8 cellular contexts compared by ENCODE assay signal in genomic region chr20:35618032-35618371, GRCh38. TPM values are rescaled to one million over a fixed set of nuclear protein-coding genes. Genes with fewer than 3 reads are reported as not detected.
DNase-seq lines count a peak whose midpoint lies in the region; ATAC-seq and TF ChIP-seq lines count a peak whose summit lies in the region.

No MANE protein-coding gene starts in this region.

- H3K4me3 ChIP-seq in CD4-positive, CD25-positive, alpha-beta regulatory T cell (ENCODE audit: low read depth, low read length) = peak overlapping the region; percentile 41
- H3K4me3 ChIP-seq in OCI-LY1 (ENCODE audit: low read depth, low read length, poor library complexity, severe bottlenecking) = peak overlapping the region; percentile 82
- H3K4me3 ChIP-seq in duodenal mucosa (ENCODE audit: low read depth in 1 of 2, low read length in 2 of 2) = peak overlapping the region; percentile 65 to 77
- H3K4me3 ChIP-seq in osteoblast (ENCODE audit: insufficient read depth, low read length) = peak overlapping the region; percentile 72

- no peaks in the 10 kb centered on the region for H3K27me3 Mint-ChIP-seq in CD4-positive, CD25-positive, alpha-beta regulatory T cell

- H3K9ac ChIP-seq in OCI-LY1 (ENCODE audit: low read length) (peak overlapping the region; percentile 82), duodenal mucosa (ENCODE audit: low read depth in 1 of 2, low read length in 2 of 2) (peak overlapping the region; percentile 39 to 79)

- H3K9me3 Mint-ChIP-seq in CD4-positive, CD25-positive, alpha-beta regulatory T cell = no peaks in the 10 kb centered on the region

- H4K20me1 ChIP-seq in OCI-LY1 (ENCODE audit: insufficient read depth, low read length) (no peaks in the 10 kb centered on the region), osteoblast (ENCODE audit: insufficient read depth, low read length) (no peaks in the 10 kb centered on the region)

- H3K9me2 ChIP-seq in OCI-LY1 (ENCODE audit: low read depth, low read length) = no peaks in the 10 kb centered on the region

- ATAC-seq in CD4-positive, CD25-positive, alpha-beta regulatory T cell (ENCODE audit: low read depth in 2 of 2) = no peak
- no peak for ATAC-seq in GM18909 (IDR thresholded peaks at IDR 0.05; ENCODE audit: poor library complexity, unreplicated experiment)

- H3K27me3 ChIP-seq in CD4-positive, CD25-positive, alpha-beta regulatory T cell (ENCODE audit: control insufficient read depth, insufficient read depth, low read length) = no peaks in the 10 kb centered on the region
- H3K27me3 ChIP-seq in OCI-LY1 (ENCODE audit: insufficient read depth, low read length) (no peaks in the 10 kb centered on the region), duodenal mucosa (ENCODE audit: control insufficient read depth in 1 of 2, insufficient read depth in 2 of 2, low read length in 2 of 2) (peaks cover 0 to 5% of the 10 kb centered on the region in 2 donors), osteoblast (ENCODE audit: insufficient read depth, low read length) (no peaks in the 10 kb centered on the region)

- peak in 1 of 3 donors; percentile 4 for DNase-seq in CD4-positive, CD25-positive, alpha-beta regulatory T cell
- DNase-seq in osteoblast (ENCODE audit: insufficient read length, low spot score, missing footprints) = no peak
- DNase-seq in NCI-H2227 treated with DMSO at 0.1 percent for 48 hours (lab: John Stamatoyannopoulos, UW) = no peak
- no peak for DNase-seq in DMS53 treated with DMSO at 0.1 percent for 48 hours (lab: John Stamatoyannopoulos, UW; ENCODE audit: unreplicated experiment)
- no peak for DNase-seq in NCI-H2029 (lab: John Stamatoyannopoulos, UW)

- no peaks in the 10 kb centered on the region for H3K9me3 ChIP-seq in CD4-positive, CD25-positive, alpha-beta regulatory T cell (ENCODE audit: control insufficient read depth in 2 of 2, low read length in 2 of 2)
- no peaks in the 10 kb centered on the region for H3K9me3 ChIP-seq in OCI-LY1 (ENCODE audit: low read length)
- no peaks in the 10 kb centered on the region for H3K9me3 ChIP-seq in duodenal mucosa (ENCODE audit: control insufficient read depth in 1 of 2, low read length in 2 of 2)
- H3K9me3 ChIP-seq in osteoblast (ENCODE audit: low read depth, low read length) = no peaks in the 10 kb centered on the region

- H3F3A ChIP-seq in OCI-LY1 (ENCODE audit: insufficient read depth, low read length) = no peaks in the 10 kb centered on the region

- peak overlapping the region; percentile 87 to 97 (median 90) for H3K4me3 Mint-ChIP-seq in CD4-positive, CD25-positive, alpha-beta regulatory T cell

- H2AFZ ChIP-seq in OCI-LY1 (ENCODE audit: low read length) (no peak overlapping the region), osteoblast (ENCODE audit: low read length) (peak overlapping the region; percentile 65)

- H3K27ac Mint-ChIP-seq in CD4-positive, CD25-positive, alpha-beta regulatory T cell = peak overlapping the region; percentile 83 to 98 (median 91)

- no peaks in the 10 kb centered on the region for H3K79me2 ChIP-seq in OCI-LY1 (ENCODE audit: insufficient read depth, low read length)
- no peaks in the 10 kb centered on the region for H3K79me2 ChIP-seq in osteoblast (ENCODE audit: insufficient read depth, low read length)

- peak overlapping the region; percentile 99 for H3K4me2 ChIP-seq in OCI-LY1 (ENCODE audit: low read length)
- peak overlapping the region; percentile 87 for H3K4me2 ChIP-seq in osteoblast (ENCODE audit: insufficient read depth, low read length)

- peaks cover 42% of the 10 kb centered on the region for H3K4me1 ChIP-seq in CD4-positive, CD25-positive, alpha-beta regulatory T cell (ENCODE audit: control insufficient read depth, insufficient read depth, low read length, poor library complexity, severe bottlenecking)
- H3K4me1 ChIP-seq in OCI-LY1 (ENCODE audit: insufficient read depth, low read length, severe bottlenecking) (peaks cover 39% of the 10 kb centered on the region), duodenal mucosa (ENCODE audit: control insufficient read depth in 1 of 2, insufficient read depth in 2 of 2, low read length in 2 of 2) (peaks cover 19 to 33% of the 10 kb centered on the region in 2 donors), osteoblast (ENCODE audit: insufficient read depth, low read length) (peaks cover 23% of the 10 kb centered on the region)

- no peak overlapping the region for H3K27ac ChIP-seq in CD4-positive, CD25-positive, alpha-beta regulatory T cell (ENCODE audit: insufficient read depth, low read length, poor library complexity, severe bottlenecking)
- peak overlapping the region; percentile 88 for H3K27ac ChIP-seq in OCI-LY1 (ENCODE audit: low read depth, low read length, poor library complexity, severe bottlenecking)
- no peak overlapping the region for H3K27ac ChIP-seq in duodenal mucosa (ENCODE audit: low read depth, low read length)
- H3K27ac ChIP-seq in osteoblast (ENCODE audit: low read depth, low read length) = no peak overlapping the region

- H3K36me3 Mint-ChIP-seq in CD4-positive, CD25-positive, alpha-beta regulatory T cell = peaks cover 3% of the 10 kb centered on the region

- peaks cover 3 to 41% (median 19%) of the 10 kb centered on the region in 4 donors for H3K4me1 Mint-ChIP-seq in CD4-positive, CD25-positive, alpha-beta regulatory T cell

- TF ChIP-seq CTCF in OCI-LY1 (IDR thresholded peaks at IDR 0.05; ENCODE audit: low read length) (no peak), osteoblast (IDR thresholded peaks at IDR 0.05; ENCODE audit: extremely low read depth, low read depth, low read length) (no peak)

- no peaks in the 10 kb centered on the region for H3K36me3 ChIP-seq in CD4-positive, CD25-positive, alpha-beta regulatory T cell (ENCODE audit: control insufficient read depth, insufficient read depth, low read length)
- H3K36me3 ChIP-seq in OCI-LY1 (ENCODE audit: insufficient read depth, low read length) = no peaks in the 10 kb centered on the region; the same call in 1 of the 2 replicates
- no peaks in the 10 kb centered on the region for H3K36me3 ChIP-seq in duodenal mucosa (ENCODE audit: control insufficient read depth in 1 of 2, insufficient read depth in 2 of 2, low read length in 2 of 2)
- peaks cover 8% of the 10 kb centered on the region for H3K36me3 ChIP-seq in osteoblast (ENCODE audit: insufficient read depth, low read length)

RNA-seq across cellular contexts. Expression of gene SPAG4, which starts 2.4 kb away (rescaled TPM):
- 21.8 TPM for total RNA-seq in CD4-positive, CD25-positive, alpha-beta regulatory T cell
- 1 to 10 TPM in 1 of 4 donors, under 1 TPM in 3; 0.11 to 1.2 (median 0.34) TPM for polyA plus RNA-seq in CD4-positive, CD25-positive, alpha-beta regulatory T cell
- 3.2 and 4.0 TPM in 2 replicates for total RNA-seq in osteoblast

RNA-seq across cellular contexts. Expression of gene CPNE1, which starts 46.7 kb away (rescaled TPM):
- 246 TPM for total RNA-seq in CD4-positive, CD25-positive, alpha-beta regulatory T cell
- 100 to 1,000 TPM; 175 to 398 (median 338) TPM for polyA plus RNA-seq in CD4-positive, CD25-positive, alpha-beta regulatory T cell
- total RNA-seq in osteoblast = 165 and 166 TPM in 2 replicates

RNA-seq across cellular contexts. Expression of gene RBM12, which starts 46.7 kb away (rescaled TPM):
- total RNA-seq in CD4-positive, CD25-positive, alpha-beta regulatory T cell = 128 TPM
- polyA plus RNA-seq in CD4-positive, CD25-positive, alpha-beta regulatory T cell = 10 to 100 TPM; 46.6 to 58.0 (median 53.3) TPM
- 57.8 and 62.6 TPM in 2 replicates for total RNA-seq in osteoblast
